ENCODE assay signal across 15 cellular contexts in the genomic region with DNA sequence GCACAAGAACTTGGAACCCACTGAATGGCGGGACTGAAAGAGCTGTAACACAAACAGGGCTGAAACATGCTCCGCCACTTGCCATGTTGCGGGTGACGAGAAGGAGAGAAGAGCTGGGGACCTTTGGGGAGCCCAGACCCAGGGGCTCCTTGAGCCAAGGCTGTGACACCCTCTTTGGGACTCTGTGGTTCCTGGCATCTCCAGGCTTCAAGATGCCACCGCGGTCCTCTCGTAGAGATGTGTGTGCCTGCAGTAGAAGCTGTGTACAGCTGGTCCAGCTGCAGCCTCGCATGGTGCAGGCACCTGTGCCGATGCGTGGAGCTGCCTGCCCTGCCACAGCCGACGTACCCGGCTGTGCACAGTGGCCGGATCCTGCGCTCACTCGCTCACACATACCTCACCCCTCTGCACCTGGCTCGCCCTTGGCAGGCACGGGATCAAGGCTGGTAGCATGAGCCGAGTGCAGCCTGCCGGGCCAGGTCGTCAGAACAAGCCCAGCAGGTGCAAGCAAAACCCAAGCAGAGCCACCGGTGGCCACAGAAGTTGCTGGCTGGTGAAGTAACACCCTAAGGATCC.
DNase-seq lines count a peak whose midpoint lies in the region; ATAC-seq and TF ChIP-seq lines count a peak whose summit lies in the region.
"Had no signal": no experiment of that assay in that cellular context is flagged by ENCODE, and none has a peak within 500 bp of the region (broad histone marks: within the 10 kb centered on the region; RNA-seq: fewer than 3 reads in every experiment).

No MANE protein-coding gene starts in this region.

- TF ChIP-seq POLR2A in upper lobe of left lung (IDR thresholded peaks at IDR 0.05) = no peak
- no peak for TF ChIP-seq POLR2A in breast epithelium (IDR thresholded peaks at IDR 0.05)

- no peak overlapping the region for H3K56ac ChIP-seq in mesendoderm (ENCODE audit: low read length)

- ATAC-seq in upper lobe of left lung (ENCODE audit: low FRiP score in 2 of 2) = peak; percentile 8 to 71
- ATAC-seq: A549 had no signal

- H3K27me3 ChIP-seq in neuronal stem cell (ENCODE audit: control insufficient read depth in 3 of 3, insufficient read depth in 3 of 3, low read depth in 1 of 3, low read length in 3 of 3) (no peaks in the 10 kb centered on the region), upper lobe of left lung (no peaks in the 10 kb centered on the region), breast epithelium (no peaks in the 10 kb centered on the region), mesendoderm (ENCODE audit: insufficient read depth, low read length, poor library complexity) (no peaks in the 10 kb centered on the region), ascending aorta (no peaks in the 10 kb centered on the region)
- H3K27me3 ChIP-seq: BLaER1 had no signal

- no peak overlapping the region for H4K5ac ChIP-seq in mesendoderm (ENCODE audit: low read length)

- DNase-seq in NCI-H146 (lab: John Stamatoyannopoulos, UW) (peak; percentile 43), NCI-H146 treated with DMSO at 0.1 percent for 48 hours (lab: John Stamatoyannopoulos, UW; ENCODE audit: unreplicated experiment) (no peak), RPMI8226 (peak; percentile 2), neuronal stem cell (ENCODE audit: low spot score) (no peak), upper lobe of left lung (peak in 1 of 2 donors; percentile 63), breast epithelium (ENCODE audit: low spot score in 2 of 2) (no peak), mesendoderm (no peak), ascending aorta (ENCODE audit: low spot score in 2 of 2) (no peak)
- DNase-seq: AML-193; CD4-positive, alpha-beta memory T cell had no signal

- H3K9ac ChIP-seq in neuronal stem cell (ENCODE audit: low read depth, low read length, poor library complexity) (no peak overlapping the region), mesendoderm (ENCODE audit: low read length) (no peak overlapping the region)
- H3K9ac ChIP-seq: BLaER1 had no signal

- no peak overlapping the region for H4K91ac ChIP-seq in neuronal stem cell (ENCODE audit: low read depth, low read length, poor library complexity)

- no peak overlapping the region for H2BK120ac ChIP-seq in neuronal stem cell (ENCODE audit: low read depth, low read length)
- no peak overlapping the region for H2BK120ac ChIP-seq in mesendoderm (ENCODE audit: low read depth, low read length)

- no peaks in the 10 kb centered on the region for H3K79me1 ChIP-seq in neuronal stem cell (ENCODE audit: low read depth, low read length)
- H3K79me1 ChIP-seq in mesendoderm (ENCODE audit: low read length) = no peaks in the 10 kb centered on the region

- H3K23ac ChIP-seq in neuronal stem cell (ENCODE audit: low read depth, low read length, poor library complexity) (no peak overlapping the region), mesendoderm (ENCODE audit: low read length) (no peak overlapping the region)

- H3K27ac ChIP-seq in neuronal stem cell (replicated peaks; ENCODE audit: low read length) (no peak overlapping the region), upper lobe of left lung (no peak overlapping the region), breast epithelium (no peak overlapping the region), mesendoderm (ENCODE audit: low read depth, low read length) (no peak overlapping the region), ascending aorta (no peak overlapping the region)
- H3K27ac ChIP-seq: 22Rv1, A549, BLaER1, HL-60 had no signal

- no CpG with 5 or more reads among the region's 22 CpGs for WGBS in neuronal stem cell (ENCODE audit: extremely low coverage in 2 of 2, insufficient read length in 2 of 2, insufficient replicate concordance in 1 of 2), 2 donors
- 92 to 95% methylated on average over 21 to 22 of the region's 22 CpGs for WGBS in upper lobe of left lung, 2 donors
- WGBS in mesendoderm (ENCODE audit: extremely low coverage, insufficient coverage, low lambda C conversion rate) = no CpG with 5 or more reads among the region's 22 CpGs

- H3K9me3 ChIP-seq in neuronal stem cell (replicated peaks in 1 of 2; ENCODE audit: control insufficient read depth in 2 of 2, insufficient read depth in 1 of 2, low read depth in 1 of 2, low read length in 2 of 2) = no peaks in the 10 kb centered on the region
- no peaks in the 10 kb centered on the region for H3K9me3 ChIP-seq in upper lobe of left lung
- no peaks in the 10 kb centered on the region for H3K9me3 ChIP-seq in breast epithelium
- no peaks in the 10 kb centered on the region for H3K9me3 ChIP-seq in ascending aorta
- H3K9me3 ChIP-seq: A549, BLaER1, HAP-1 had no signal

- no peak overlapping the region for H2AFZ ChIP-seq in neuronal stem cell (ENCODE audit: low read length)

- H4K8ac ChIP-seq in neuronal stem cell (ENCODE audit: low read depth, low read length) (no peak overlapping the region), mesendoderm (ENCODE audit: low read depth, low read length) (no peak overlapping the region)

- H2AK5ac ChIP-seq in neuronal stem cell (ENCODE audit: low read depth, low read length) (no peak overlapping the region), mesendoderm (ENCODE audit: low read length) (no peak overlapping the region)

- H2BK12ac ChIP-seq in neuronal stem cell (ENCODE audit: low read length) = no peak overlapping the region

- H2BK5ac ChIP-seq in neuronal stem cell (ENCODE audit: low read length) (no peak overlapping the region), mesendoderm (ENCODE audit: low read length) (no peak overlapping the region)

- no peaks in the 10 kb centered on the region for H3K36me3 ChIP-seq in neuronal stem cell (replicated peaks in 1 of 2; ENCODE audit: control insufficient read depth in 2 of 2, insufficient read depth in 2 of 2, low read length in 2 of 2)
- no peaks in the 10 kb centered on the region for H3K36me3 ChIP-seq in upper lobe of left lung
- H3K36me3 ChIP-seq in breast epithelium = no peaks in the 10 kb centered on the region
- H3K36me3 ChIP-seq in mesendoderm (ENCODE audit: control insufficient read depth, insufficient read depth, low read length) = no peaks in the 10 kb centered on the region
- H3K36me3 ChIP-seq in ascending aorta = no peaks in the 10 kb centered on the region
- H3K36me3 ChIP-seq: BLaER1, HAP-1 had no signal

- no peaks in the 10 kb centered on the region for H3K79me2 ChIP-seq in mesendoderm (ENCODE audit: control insufficient read depth, insufficient read depth, low read length)

- intact Hi-C loops in breast epithelium (cut with DNase I; ENCODE audit: low total_unique reads) = no loop called here
- intact Hi-C loops in ascending aorta (cut with DNase I) = no loop called here

- H3K18ac ChIP-seq in neuronal stem cell (ENCODE audit: low read length) = peak overlapping the region; percentile 27
- no peak overlapping the region for H3K18ac ChIP-seq in mesendoderm (ENCODE audit: low read length)

- no peak for TF ChIP-seq EP300 in upper lobe of left lung (IDR thresholded peaks at IDR 0.05)

- H3K4me3 ChIP-seq in neuronal stem cell (ENCODE audit: low read length in 2 of 2) = peak overlapping the region in 1 of 2 donors; percentile 62
- H3K4me3 ChIP-seq in upper lobe of left lung = no peak overlapping the region
- no peak overlapping the region for H3K4me3 ChIP-seq in breast epithelium
- no peak overlapping the region for H3K4me3 ChIP-seq in mesendoderm (ENCODE audit: low read length)
- no peak overlapping the region for H3K4me3 ChIP-seq in ascending aorta
- H3K4me3 ChIP-seq: A549, BLaER1, HAP-1 had no signal

- H3K4me1 ChIP-seq in neuronal stem cell (ENCODE audit: control insufficient read depth in 2 of 2, insufficient read depth in 1 of 2, low read depth in 1 of 2, low read length in 2 of 2) = no peaks in the 10 kb centered on the region
- H3K4me1 ChIP-seq in upper lobe of left lung = no peaks in the 10 kb centered on the region
- no peaks in the 10 kb centered on the region for H3K4me1 ChIP-seq in breast epithelium
- H3K4me1 ChIP-seq in mesendoderm (ENCODE audit: control insufficient read depth, low read depth, low read length) = no peaks in the 10 kb centered on the region
- H3K4me1 ChIP-seq in ascending aorta = no peaks in the 10 kb centered on the region
- H3K4me1 ChIP-seq: A549, BLaER1, HAP-1 had no signal

- no peak overlapping the region for H3K4ac ChIP-seq in neuronal stem cell (ENCODE audit: low read length)
- H3K4ac ChIP-seq in mesendoderm (ENCODE audit: low read depth, low read length) = no peak overlapping the region

- TF ChIP-seq CTCF in upper lobe of left lung (IDR thresholded peaks at IDR 0.05) (no peak), breast epithelium (IDR thresholded peaks at IDR 0.05) (no peak), ascending aorta (IDR thresholded peaks at IDR 0.05) (no peak)

- no peak overlapping the region for H3K4me2 ChIP-seq in neuronal stem cell (ENCODE audit: insufficient read depth, low read length, poor library complexity, severe bottlenecking)
- H3K4me2 ChIP-seq in mesendoderm (ENCODE audit: low read length) = no peak overlapping the region
- H3K4me2 ChIP-seq: A549, BLaER1 had no signal

- no peak overlapping the region for H3K14ac ChIP-seq in neuronal stem cell (ENCODE audit: low read length)

- H2BK15ac ChIP-seq in neuronal stem cell (ENCODE audit: low read length) (no peak overlapping the region), mesendoderm (replicated peaks; ENCODE audit: low read depth) (no peak overlapping the region)

Comparison
In these comparisons a context has a peak if more than half of its experiments do, and no peak if none do; other contexts are left out.
1. DNase-seq: peak in NCI-H146 (single experiment) and RPMI8226 (single experiment); none in NCI-H146 treated with DMSO at 0.1 percent for 48 hours (single experiment), neuronal stem cell (single experiment), breast epithelium (0 of 2), mesendoderm (single experiment) and ascending aorta (0 of 2).